ENCODE assay signal across 38 cellular contexts in genomic region chr13:43494206-43494605, GRCh38.
"Had no signal": no experiment of that assay in that cellular context is flagged by ENCODE, and none has a peak within 500 bp of the region (broad histone marks: within the 10 kb centered on the region; RNA-seq: fewer than 3 reads in every experiment).

No MANE protein-coding gene starts in this region.

- H3K27me3 ChIP-seq: adrenal gland, body of pancreas, brain microvascular endothelial cell, breast epithelium, cardiac muscle cell had no signal

- DNase-seq: activated B cell treated with CpG ODN at 0.5 μM for 24 hours; activated CD4-positive, alpha-beta memory T cell treated with anti-CD3 and anti-CD28 coated beads for 36 hours; activated CD4-positive, alpha-beta T cell treated with anti-CD3 and anti-CD28 coated beads for 4 hours; activated CD4-positive, alpha-beta T cell treated with anti-CD3 and anti-CD28 coated beads, Interleukin-2, amount 10 ng/mL, durations not matched to agents 24 days and 14 days; activated CD4-positive, alpha-beta T cell treated with anti-CD3 and anti-CD28 coated beads, Interleukin-2, amount 50 U/mL, for 1 hour; activated CD4-positive, alpha-beta T cell treated with anti-CD3 and anti-CD28 coated beads, Interleukin-2, amount 50 U/mL, for 4 hours; activated CD4-positive, CD25-positive, alpha-beta regulatory T cell treated with anti-CD3 and anti-CD28 coated beads, Interleukin-2, amount 50 U/mL, for 72 hours; activated CD8-positive, alpha-beta memory T cell treated with anti-CD3 and anti-CD28 coated beads, Interleukin-2, amount 50 U/mL, for 4 hours; activated CD8-positive, alpha-beta T cell treated with anti-CD3 and anti-CD28 coated beads for 36 hours; activated effector memory CD4-positive, alpha-beta T cell treated with anti-CD3 and anti-CD28 coated beads, Interleukin-2, amount 50 U/mL, for 16 hours; activated gamma-delta T cell treated with Interleukin-2 at 50 U/mL for 16 hours; activated naive CD4-positive, alpha-beta T cell; activated naive CD4-positive, alpha-beta T cell treated with anti-CD3 and anti-CD28 coated beads for 36 hours; activated naive CD4-positive, alpha-beta T cell treated with anti-CD3 and anti-CD28 coated beads, Interleukin-2, amount 50 U/mL, for 16 hours; activated naive CD8-positive, alpha-beta T cell treated with anti-CD3 and anti-CD28 coated beads for 36 hours; activated T-cell treated with anti-CD3 and anti-CD28 coated beads for 4 hours; activated T-cell treated with anti-CD3 and anti-CD28 coated beads, Interleukin-2, amount 50 U/mL, for 1 hour; activated T-cell treated with anti-CD3 and anti-CD28 coated beads, Interleukin-2, amount 50 U/mL, for 4 hours; activated T-cell treated with anti-CD3 and anti-CD28 coated beads, Interleukin-2, amount 50 U/mL, for 72 hours; adrenal gland; amniotic stem cell; aorta; body of pancreas; brain microvascular endothelial cell; caudate nucleus; cerebellar nuclear complex; T-helper 1 cell; T-helper 2 cell; T-helper 9 cell had no signal

- H3K4me3 ChIP-seq: adrenal gland, body of pancreas, breast epithelium, cardiac muscle cell had no signal

- H3K36me3 ChIP-seq: adrenal gland, brain microvascular endothelial cell, breast epithelium, cardiac muscle cell had no signal

- H3K4me3 Mint-ChIP-seq: activated B cell treated with CpG ODN at 0.5 μM for 24 hours; activated CD4-positive, alpha-beta memory T cell treated with anti-CD3 and anti-CD28 coated beads for 36 hours; activated CD4-positive, alpha-beta T cell treated with anti-CD3 and anti-CD28 coated beads, Interleukin-2, amount 10 ng/mL, durations not matched to agents 24 days and 14 days; activated CD8-positive, alpha-beta T cell treated with anti-CD3 and anti-CD28 coated beads for 36 hours; activated naive CD4-positive, alpha-beta T cell treated with anti-CD3 and anti-CD28 coated beads for 36 hours; activated naive CD8-positive, alpha-beta T cell treated with anti-CD3 and anti-CD28 coated beads for 36 hours; activated T-cell treated with anti-CD3 and anti-CD28 coated beads, Interleukin-2, amount 50 U/mL, for 4 hours; activated T-cell treated with anti-CD3 and anti-CD28 coated beads, Interleukin-2, amount 50 U/mL, for 72 hours; activated T-helper 1 cell treated with anti-CD3 and anti-CD28 coated beads, Interleukin-12 subunit alpha, Interleukin-12 subunit beta, Interleukin-2, Interleukin-4 antibody, amounts not matched to agents 30 ng/mL and 10 ng/mL and 1 ng/mL, durations not matched to agents 14 hours and 24 hours and 36 hours; activated T-helper 17 cell treated with anti-CD3 and anti-CD28 coated beads, Interleukin-2, amount 50 U/mL, for 72 hours; central memory CD8-positive, alpha-beta T cell; T-helper 1 cell treated with Interleukin-12 subunit alpha and Interleukin-12 subunit beta and Interleukin-4 antibody, amounts not matched to agents 30 μg/mL and 1 μg/mL, for 36 hours; T-helper 2 cell treated with Interferon-gamma antibody and Interleukin-4, amounts not matched to agents 5 μg/mL and 100 μg/mL, for 36 hours had no signal

- H3K27ac Mint-ChIP-seq: activated B cell treated with CpG ODN at 0.5 μM for 24 hours; activated CD4-positive, alpha-beta memory T cell treated with anti-CD3 and anti-CD28 coated beads for 36 hours; activated CD4-positive, alpha-beta T cell treated with anti-CD3 and anti-CD28 coated beads, Interleukin-2, amount 10 ng/mL, durations not matched to agents 24 days and 14 days; activated CD8-positive, alpha-beta T cell treated with anti-CD3 and anti-CD28 coated beads for 36 hours; activated naive CD4-positive, alpha-beta T cell treated with anti-CD3 and anti-CD28 coated beads for 36 hours; activated naive CD4-positive, alpha-beta T cell treated with anti-CD3 and anti-CD28 coated beads, Interleukin-2, amount 50 U/mL, for 72 hours; activated naive CD8-positive, alpha-beta T cell treated with anti-CD3 and anti-CD28 coated beads for 36 hours; activated T-cell treated with anti-CD3 and anti-CD28 coated beads, Interleukin-2, amount 50 U/mL, for 72 hours; activated T-helper 1 cell treated with anti-CD3 and anti-CD28 coated beads, Interleukin-12 subunit alpha, Interleukin-12 subunit beta, Interleukin-2, Interleukin-4 antibody, amounts not matched to agents 30 ng/mL and 10 ng/mL and 1 ng/mL, durations not matched to agents 14 hours and 24 hours and 36 hours; activated T-helper 17 cell treated with anti-CD3 and anti-CD28 coated beads, Interleukin-2, amount 50 U/mL, for 72 hours; T-helper 1 cell treated with Interleukin-12 subunit alpha and Interleukin-12 subunit beta and Interleukin-4 antibody, amounts not matched to agents 30 μg/mL and 1 μg/mL, for 36 hours; T-helper 2 cell treated with Interferon-gamma antibody and Interleukin-4, amounts not matched to agents 5 μg/mL and 100 μg/mL, for 36 hours had no signal

- H3K9me3 ChIP-seq: adrenal gland, body of pancreas, breast epithelium had no signal

- H3K36me3 Mint-ChIP-seq: activated CD4-positive, alpha-beta memory T cell treated with anti-CD3 and anti-CD28 coated beads for 36 hours; activated naive CD4-positive, alpha-beta T cell treated with anti-CD3 and anti-CD28 coated beads, Interleukin-2, amount 50 U/mL, for 72 hours; activated naive CD8-positive, alpha-beta T cell treated with anti-CD3 and anti-CD28 coated beads for 36 hours had no signal

- H3K9me3 Mint-ChIP-seq: activated B cell treated with CpG ODN at 0.5 μM for 24 hours; activated CD4-positive, alpha-beta memory T cell treated with anti-CD3 and anti-CD28 coated beads for 36 hours; activated CD8-positive, alpha-beta T cell treated with anti-CD3 and anti-CD28 coated beads for 36 hours; activated naive CD4-positive, alpha-beta T cell treated with anti-CD3 and anti-CD28 coated beads for 36 hours; activated T-cell treated with anti-CD3 and anti-CD28 coated beads, Interleukin-2, amount 50 U/mL, for 4 hours; activated T-cell treated with anti-CD3 and anti-CD28 coated beads, Interleukin-2, amount 50 U/mL, for 72 hours; activated T-helper 1 cell treated with anti-CD3 and anti-CD28 coated beads, Interleukin-12 subunit alpha, Interleukin-12 subunit beta, Interleukin-2, Interleukin-4 antibody, amounts not matched to agents 30 ng/mL and 10 ng/mL and 1 ng/mL, durations not matched to agents 14 hours and 24 hours and 36 hours; activated T-helper 17 cell treated with anti-CD3 and anti-CD28 coated beads, Interleukin-2, amount 50 U/mL, for 72 hours; central memory CD8-positive, alpha-beta T cell; T-helper 1 cell treated with Interleukin-12 subunit alpha and Interleukin-12 subunit beta and Interleukin-4 antibody, amounts not matched to agents 30 μg/mL and 1 μg/mL, for 36 hours; T-helper 2 cell treated with Interferon-gamma antibody and Interleukin-4, amounts not matched to agents 5 μg/mL and 100 μg/mL, for 36 hours had no signal

- ATAC-seq: activated CD8-positive, alpha-beta T cell treated with anti-CD3 and anti-CD28 coated beads for 36 hours; activated naive CD4-positive, alpha-beta T cell treated with anti-CD3 and anti-CD28 coated beads, Interleukin-2, amount 50 U/mL, for 72 hours; activated T-cell treated with anti-CD3 and anti-CD28 coated beads, Interleukin-2, amount 50 U/mL, for 4 hours; activated T-cell treated with anti-CD3 and anti-CD28 coated beads, Interleukin-2, amount 50 U/mL, for 72 hours; activated T-helper 17 cell treated with anti-CD3 and anti-CD28 coated beads, Interleukin-2, amount 50 U/mL, for 72 hours; body of pancreas had no signal

- H3K27ac ChIP-seq: adrenal gland, body of pancreas, brain microvascular endothelial cell, breast epithelium, cardiac muscle cell, VCaP had no signal

- H3K27me3 Mint-ChIP-seq: activated T-helper 17 cell treated with anti-CD3 and anti-CD28 coated beads, Interleukin-2, amount 50 U/mL, for 72 hours had no signal

- H3K4me1 Mint-ChIP-seq: activated B cell treated with CpG ODN at 0.5 μM for 24 hours; activated CD4-positive, alpha-beta T cell treated with anti-CD3 and anti-CD28 coated beads, Interleukin-2, amount 10 ng/mL, durations not matched to agents 24 days and 14 days; activated naive CD8-positive, alpha-beta T cell treated with anti-CD3 and anti-CD28 coated beads for 36 hours; activated T-helper 17 cell treated with anti-CD3 and anti-CD28 coated beads, Interleukin-2, amount 50 U/mL, for 72 hours; central memory CD8-positive, alpha-beta T cell had no signal

- H3K4me1 ChIP-seq: adrenal gland, body of pancreas, breast epithelium had no signal
